ENCODE assay signal across 16 cellular contexts in genomic region chr6:104459543-104459942, GRCh38.
DNase-seq lines count a peak whose midpoint lies in the region; ATAC-seq and TF ChIP-seq lines count a peak whose summit lies in the region.
"Had no signal": no experiment of that assay in that cellular context is flagged by ENCODE, and none has a peak within 500 bp of the region (broad histone marks: within the 10 kb centered on the region; RNA-seq: fewer than 3 reads in every experiment).

No MANE protein-coding gene starts in this region.

- no peaks in the 10 kb centered on the region for H3K9me3 ChIP-seq in upper lobe of left lung
- H3K9me3 ChIP-seq: adrenal gland, HAP-1, pancreas, SJCRH30 had no signal

- peak; percentile 87 for ATAC-seq in GM18907 (IDR thresholded peaks at IDR 0.05; ENCODE audit: unreplicated experiment)
- ATAC-seq in GM21526 (IDR thresholded peaks at IDR 0.05; ENCODE audit: low FRiP score, unreplicated experiment): peak; percentile 79
- ATAC-seq in HG02973 (IDR thresholded peaks at IDR 0.05; ENCODE audit: unreplicated experiment): peak; percentile 90
- peak; percentile 71 for ATAC-seq in HG03520 (IDR thresholded peaks at IDR 0.05; ENCODE audit: unreplicated experiment)
- no peak for ATAC-seq in upper lobe of left lung (ENCODE audit: low FRiP score in 2 of 2)
- no peak for ATAC-seq in activated CD4-positive, CD25-positive, alpha-beta regulatory T cell treated with anti-CD3 and anti-CD28 coated beads, Interleukin-2, amount 50 U/mL, for 24 hours
- no peak for ATAC-seq in sciatic nerve
- ATAC-seq: foreskin keratinocyte, pancreas had no signal

- TF ChIP-seq CTCF in upper lobe of left lung (IDR thresholded peaks at IDR 0.05): no peak

- H3K27ac ChIP-seq in upper lobe of left lung: no peak overlapping the region
- H3K27ac ChIP-seq: adrenal gland, foreskin keratinocyte, pancreas, SJCRH30 had no signal

- no peak for TF ChIP-seq EP300 in upper lobe of left lung (IDR thresholded peaks at IDR 0.05)

- 83 to 89% methylated on average over 1 of the region's 1 CpG for WGBS in upper lobe of left lung, 2 donors

- H3K36me3 ChIP-seq in upper lobe of left lung: no peaks in the 10 kb centered on the region
- H3K36me3 ChIP-seq: adrenal gland, HAP-1, pancreas, SJCRH30 had no signal

- no peak for TF ChIP-seq POLR2A in upper lobe of left lung (IDR thresholded peaks at IDR 0.05)

- no peaks in the 10 kb centered on the region for H3K27me3 ChIP-seq in upper lobe of left lung
- H3K27me3 ChIP-seq: adrenal gland, foreskin keratinocyte, pancreas, SJCRH30 had no signal

- DNase-seq in upper lobe of left lung (no peak), sciatic nerve (ENCODE audit: low spot score) (no peak), UCSD-AML1 (lab: John Stamatoyannopoulos, UW; ENCODE audit: unreplicated experiment) (no peak)
- DNase-seq: activated CD4-positive, alpha-beta memory T cell treated with anti-CD3 and anti-CD28 coated beads for 36 hours; adrenal gland; foreskin keratinocyte; NCI-H146; pancreas; SJCRH30; stimulated activated naive CD4-positive, alpha-beta T cell treated with Interleukin-2 at 50 U/mL for 16 hours had no signal

- intact Hi-C loops in sciatic nerve (cut with DNase I): no loop called here

- peaks cover 0 to 6% (median 0%) of the 10 kb centered on the region in 4 donors for H3K4me1 ChIP-seq in upper lobe of left lung
- H3K4me1 ChIP-seq: adrenal gland, foreskin keratinocyte, HAP-1, pancreas, SJCRH30 had no signal

- H3K4me3 ChIP-seq in upper lobe of left lung: no peak overlapping the region
- H3K4me3 ChIP-seq: adrenal gland, HAP-1, pancreas, SJCRH30 had no signal

Comparison
In these comparisons a context has a peak if more than half of its experiments do, and no peak if none do; other contexts are left out.
1. ATAC-seq: peak in GM18907 (single experiment), GM21526 (single experiment), HG02973 (single experiment) and HG03520 (single experiment); none in upper lobe of left lung (0 of 2), activated CD4-positive, CD25-positive, alpha-beta regulatory T cell treated with anti-CD3 and anti-CD28 coated beads, Interleukin-2, amount 50 U/mL, for 24 hours (0 of 2) and sciatic nerve (single experiment).